Comparison of ENCODE assay signal across 8 cellular contexts in the genomic region with DNA sequence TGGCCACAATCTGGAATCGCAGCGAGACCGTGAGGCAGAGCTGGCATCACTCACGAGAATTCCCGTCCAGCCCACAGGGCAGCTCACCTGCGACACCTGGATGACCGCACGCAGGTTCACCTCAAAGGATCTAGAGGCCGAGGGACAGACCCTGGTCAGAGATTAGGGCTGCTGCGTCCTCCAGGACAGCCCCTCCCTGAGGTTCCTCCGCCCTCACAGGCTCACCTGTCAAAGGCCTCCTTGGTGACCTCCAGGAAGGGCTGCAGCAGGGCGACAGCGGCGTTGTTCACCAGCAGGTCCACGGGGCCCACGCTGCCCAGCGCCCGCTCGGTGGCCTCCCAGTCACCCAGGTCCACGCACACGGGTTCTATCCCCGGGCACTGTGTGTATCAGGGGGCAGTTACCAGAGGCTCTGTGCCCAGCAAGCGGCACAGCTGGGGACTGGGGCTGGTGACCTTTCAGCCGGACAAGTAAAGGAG. TPM values are rescaled to one million over a fixed set of nuclear protein-coding genes. Genes with fewer than 3 reads are reported as not detected.
DNase-seq lines count a peak whose midpoint lies in the region; ATAC-seq and TF ChIP-seq lines count a peak whose summit lies in the region.

No MANE protein-coding gene starts in this region.

- peaks cover 9% of the 10 kb centered on the region; the same call in 1 of the 2 replicates for H3K4me1 ChIP-seq in HUES64 (ENCODE audit: insufficient read depth, low read length)
- H3K4me1 ChIP-seq in colonic mucosa = peaks cover 13% of the 10 kb centered on the region

- peak overlapping the region in 2 of 10 donors; percentile 19 to 95 for H3K27ac Mint-ChIP-seq in naive thymus-derived CD8-positive, alpha-beta T cell

- no peak for ATAC-seq in naive thymus-derived CD8-positive, alpha-beta T cell
- ATAC-seq in HG02981 (IDR thresholded peaks at IDR 0.05; ENCODE audit: unreplicated experiment) (no peak), HG02642 (IDR thresholded peaks at IDR 0.05; ENCODE audit: poor library complexity, unreplicated experiment) (no peak)

- H3K36me3 Mint-ChIP-seq in naive thymus-derived CD8-positive, alpha-beta T cell = peaks cover 0 to 4% (median 3%) of the 10 kb centered on the region in 3 donors

- peaks cover 15 to 31% (median 28%) of the 10 kb centered on the region in 4 donors for H3K4me1 Mint-ChIP-seq in naive thymus-derived CD8-positive, alpha-beta T cell

- peak overlapping the region; percentile 64 for H3K4me3 ChIP-seq in BJ (ENCODE audit: low read depth, low read length)
- H3K4me3 ChIP-seq in HUES64 (ENCODE audit: low read length) = peak overlapping the region; percentile 74
- H3K4me3 ChIP-seq in colonic mucosa = peak overlapping the region; percentile 83

- TF ChIP-seq CTCF in BJ (IDR thresholded peaks at IDR 0.05; ENCODE audit: insufficient read depth, low read depth, low read length) (no peak), colonic mucosa (IDR thresholded peaks at IDR 0.05) (no peak)

- no peaks in the 10 kb centered on the region for H3K9me3 ChIP-seq in HUES64 (ENCODE audit: insufficient read depth, low read depth, low read length)
- no peaks in the 10 kb centered on the region for H3K9me3 ChIP-seq in colonic mucosa

- H3K36me3 ChIP-seq in BJ (ENCODE audit: control insufficient read depth, insufficient read depth, low read length) (no peaks in the 10 kb centered on the region), HUES64 (ENCODE audit: insufficient read depth, low read length) (no peaks in the 10 kb centered on the region), colonic mucosa (no peaks in the 10 kb centered on the region)

- WGBS in HUES64 = 57% methylated on average over 24 of the region's 24 CpGs

- CTCF ChIA-PET in BJ (lab: Yijun Ruan, JAX) = interaction anchor here (0.7 to 5.0 kb wide), 6 partner anchors 13 to 164 kb away, joined by 3 to 23 read pairs (median 4); a partner anchor contains a TSS

- no peaks in the 10 kb centered on the region for H3K27me3 Mint-ChIP-seq in naive thymus-derived CD8-positive, alpha-beta T cell

- DNase-seq in BJ (ENCODE audit: low read depth) = no peak
- no peak for DNase-seq in colonic mucosa
- DNase-seq in naive thymus-derived CD8-positive, alpha-beta T cell = no peak
- DNase-seq in NCI-H1417 (lab: John Stamatoyannopoulos, UW) = no peak
- DNase-seq in NCI-H2107 (lab: John Stamatoyannopoulos, UW) = no peak

- no peak overlapping the region for H3K27ac ChIP-seq in HUES64 (ENCODE audit: low read depth, low read length)
- H3K27ac ChIP-seq in colonic mucosa = peak overlapping the region; percentile 95

- H3K9ac ChIP-seq in HUES64 (ENCODE audit: low read depth, low read length) (peak overlapping the region; percentile 73), colonic mucosa (ENCODE audit: low read depth in 2 of 2, low read length in 2 of 2) (peak overlapping the region; percentile 67 to 86)

- no peaks in the 10 kb centered on the region for H3K9me3 Mint-ChIP-seq in naive thymus-derived CD8-positive, alpha-beta T cell

- intact Hi-C loops in colonic mucosa (cut with DNase I) = loop anchor here (10.0 kb wide), 1 partner anchor 288 kb away; no protein-coding TSS in a partner anchor

- POLR2A ChIA-PET in BJ (lab: Charles Lee) = no interaction called here
- POLR2A ChIA-PET in naive thymus-derived CD8-positive, alpha-beta T cell (lab: Charles Lee) = interaction anchor here (0.8 to 2.5 kb wide), 6 partner anchors 14 to 121 kb away, joined by 3 to 18 read pairs (median 4); a partner anchor contains a TSS

- H3K27me3 ChIP-seq in BJ (ENCODE audit: control insufficient read depth, insufficient read depth, low read length) (no peaks in the 10 kb centered on the region), HUES64 (ENCODE audit: insufficient read depth, low read length) (no peaks in the 10 kb centered on the region), colonic mucosa (no peaks in the 10 kb centered on the region)

- H3K4me3 Mint-ChIP-seq in naive thymus-derived CD8-positive, alpha-beta T cell = peak overlapping the region; percentile 68 to 96 (median 81)

RNA-seq across cellular contexts. Expression of a gene that starts 0.8 kb away (rescaled TPM):
- polyA plus RNA-seq in BJ (2011; rRNA removed) = 42.7 and 66.0 TPM in 2 replicates
- polyA minus RNA-seq in BJ (2011; rRNA and poly(A)+ RNA removed) = 21.7 and 40.3 TPM in 2 replicates
- 53.5 TPM for polyA plus RNA-seq in HUES64 (2013, experiment 1 of 2)
- 64.1 TPM for polyA plus RNA-seq in HUES64 (2013, experiment 2 of 2)
- 100 to 1,000 TPM; 115 to 183 TPM for total RNA-seq in colonic mucosa
- total RNA-seq in naive thymus-derived CD8-positive, alpha-beta T cell = 10 to 100 TPM; 72.5 to 81.0 TPM
- 100 to 1,000 TPM; 113 to 185 (median 127) TPM for polyA plus RNA-seq in naive thymus-derived CD8-positive, alpha-beta T cell

RNA-seq across cellular contexts. Expression of a gene that starts 5.2 kb away (rescaled TPM):
- polyA plus RNA-seq in BJ (2011; rRNA removed) = 7.5 and 11.5 TPM in 2 replicates
- 4.7 and 5.1 TPM in 2 replicates for polyA minus RNA-seq in BJ (2011; rRNA and poly(A)+ RNA removed)
- polyA plus RNA-seq in HUES64 (2013, experiment 1 of 2) = 73.2 TPM
- polyA plus RNA-seq in HUES64 (2013, experiment 2 of 2) = 74.7 TPM
- total RNA-seq in colonic mucosa = 10 to 100 TPM in 1 of 2 donors, 1 to 10 TPM in 1; 7.0 to 16.6 TPM
- total RNA-seq in naive thymus-derived CD8-positive, alpha-beta T cell = 1 to 10 TPM; 1.4 to 1.5 TPM
- not detected for polyA plus RNA-seq in naive thymus-derived CD8-positive, alpha-beta T cell

RNA-seq across cellular contexts. Expression of a gene that starts 13.6 kb away (rescaled TPM):
- 4.1 and 6.0 TPM in 2 replicates for polyA plus RNA-seq in BJ (2011; rRNA removed)
- polyA minus RNA-seq in BJ (2011; rRNA and poly(A)+ RNA removed) = 3.1 and 3.7 TPM in 2 replicates
- polyA plus RNA-seq in HUES64 (2013, experiment 1 of 2) = 15.4 TPM
- 13.3 TPM for polyA plus RNA-seq in HUES64 (2013, experiment 2 of 2)
- 10 to 100 TPM; 16.6 to 60.0 TPM for total RNA-seq in colonic mucosa
- total RNA-seq in naive thymus-derived CD8-positive, alpha-beta T cell = 10 to 100 TPM; 11.4 to 12.5 TPM
- 1 to 10 TPM; 2.7 to 6.0 (median 4.2) TPM for polyA plus RNA-seq in naive thymus-derived CD8-positive, alpha-beta T cell

RNA-seq across cellular contexts. Expression of a gene that starts 14.0 kb away (rescaled TPM):
- 40.4 and 57.0 TPM in 2 replicates for polyA plus RNA-seq in BJ (2011; rRNA removed)
- polyA minus RNA-seq in BJ (2011; rRNA and poly(A)+ RNA removed) = 10.4 and 14.0 TPM in 2 replicates
- 79.8 TPM for polyA plus RNA-seq in HUES64 (2013, experiment 1 of 2)
- polyA plus RNA-seq in HUES64 (2013, experiment 2 of 2) = 75.0 TPM
- total RNA-seq in colonic mucosa = 100 to 1,000 TPM in 1 of 2 donors, 10 to 100 TPM in 1; 91.1 to 238 TPM
- total RNA-seq in naive thymus-derived CD8-positive, alpha-beta T cell = 10 to 100 TPM; 33.6 to 37.6 TPM
- 10 to 100 TPM; 42.7 to 63.0 (median 50.7) TPM for polyA plus RNA-seq in naive thymus-derived CD8-positive, alpha-beta T cell

RNA-seq across cellular contexts. Expression of a gene that starts 14.9 kb away (rescaled TPM):
- 15.8 and 23.7 TPM in 2 replicates for polyA plus RNA-seq in BJ (2011; rRNA removed)
- polyA minus RNA-seq in BJ (2011; rRNA and poly(A)+ RNA removed) = 21.9 and 28.9 TPM in 2 replicates
- polyA plus RNA-seq in HUES64 (2013, experiment 1 of 2) = 21.6 TPM
- polyA plus RNA-seq in HUES64 (2013, experiment 2 of 2) = 23.0 TPM
- total RNA-seq in colonic mucosa = 10 to 100 TPM; 30.6 to 32.1 TPM
- 10 to 100 TPM; 38.5 to 42.1 TPM for total RNA-seq in naive thymus-derived CD8-positive, alpha-beta T cell
- polyA plus RNA-seq in naive thymus-derived CD8-positive, alpha-beta T cell = 1 to 10 TPM; 2.2 to 8.5 (median 4.8) TPM
